In genomic region chr6:132131777-132132176, GRCh38 we compare ENCODE assay signal across 1 cellular context.
TF ChIP-seq lines count a peak whose summit lies in the region.

No MANE protein-coding gene starts in this region.

TF ChIP-seq in HepG2, 621 proteins besides CTCF, POLR2A, EP300 and RAD21 (continued from another document):
- TF ChIP-seq ARID5B (CRISPR knock-in tag; IDR thresholded peaks at IDR 0.05) (peak; percentile 50; the same call in 1 of the 2 replicates), ZBTB21 (CRISPR knock-in tag; IDR thresholded peaks at IDR 0.05) (peak; percentile 83), SAP130 (CRISPR knock-in tag; IDR thresholded peaks at IDR 0.05; ENCODE audit: low read depth) (peak; percentile 50), UBTF (CRISPR knock-in tag; IDR thresholded peaks at IDR 0.05) (no peak), HMG20A (CRISPR knock-in tag; IDR thresholded peaks at IDR 0.05; ENCODE audit: borderline replicate concordance) (peak; percentile 32; the same call in 1 of the 2 replicates), RARA (CRISPR knock-in tag; IDR thresholded peaks at IDR 0.05) (peak; percentile 15; the same call in 1 of the 2 replicates), FOSL2 (CRISPR knock-in tag; IDR thresholded peaks at IDR 0.05) (peak; percentile 78), FOXJ3 (CRISPR knock-in tag; IDR thresholded peaks at IDR 0.05; ENCODE audit: borderline replicate concordance) (no peak), MYC (CRISPR knock-in tag; IDR thresholded peaks at IDR 0.05; ENCODE audit: borderline replicate concordance) (no peak), FOXA3 (CRISPR knock-in tag; IDR thresholded peaks at IDR 0.05) (0 out of 2 replicates have a peak, but pooled peaks have one; percentile 41), ELF3 (CRISPR knock-in tag; IDR thresholded peaks at IDR 0.05) (0 out of 2 replicates have a peak, but pooled peaks have one; percentile 43), KDM4B (CRISPR knock-in tag; IDR thresholded peaks at IDR 0.05) (no peak), ZNF24 (IDR thresholded peaks at IDR 0.05) (peak; percentile 13; the same call in 1 of the 2 replicates), ZNF333 (CRISPR knock-in tag; IDR thresholded peaks at IDR 0.05; ENCODE audit: borderline replicate concordance) (no peak)
